34 cellular contexts compared by ENCODE assay signal in genomic region chr12:81164827-81165226, GRCh38.
"Had no signal": no experiment of that assay in that cellular context is flagged by ENCODE, and none has a peak within 500 bp of the region (broad histone marks: within the 10 kb centered on the region; RNA-seq: fewer than 3 reads in every experiment).

No MANE protein-coding gene starts in this region.

- H3K9me3 ChIP-seq: adrenal gland, body of pancreas, breast epithelium had no signal

- H3K27ac ChIP-seq: adrenal gland, body of pancreas, brain microvascular endothelial cell, breast epithelium, VCaP had no signal

- H3K36me3 ChIP-seq: adrenal gland, brain microvascular endothelial cell, breast epithelium had no signal

- ATAC-seq: activated CD8-positive, alpha-beta T cell treated with anti-CD3 and anti-CD28 coated beads for 36 hours; activated naive CD4-positive, alpha-beta T cell treated with anti-CD3 and anti-CD28 coated beads, Interleukin-2, amount 50 U/mL, for 72 hours; activated T-cell treated with anti-CD3 and anti-CD28 coated beads, Interleukin-2, amount 50 U/mL, for 4 hours; activated T-cell treated with anti-CD3 and anti-CD28 coated beads, Interleukin-2, amount 50 U/mL, for 72 hours; activated T-helper 17 cell treated with anti-CD3 and anti-CD28 coated beads, Interleukin-2, amount 50 U/mL, for 72 hours; body of pancreas had no signal

- FAIRE-seq: astrocyte, colon, TTC549 had no signal

- H3K4me3 ChIP-seq: adrenal gland, body of pancreas, breast epithelium had no signal

- H3K27me3 ChIP-seq: adrenal gland, body of pancreas, brain microvascular endothelial cell, breast epithelium had no signal

- H3K4me1 ChIP-seq: adrenal gland, body of pancreas, breast epithelium had no signal

- DNase-seq: activated B cell treated with CpG ODN at 0.5 μM for 24 hours; activated CD4-positive, alpha-beta memory T cell treated with anti-CD3 and anti-CD28 coated beads for 36 hours; activated CD4-positive, alpha-beta T cell treated with anti-CD3 and anti-CD28 coated beads for 4 hours; activated CD4-positive, alpha-beta T cell treated with anti-CD3 and anti-CD28 coated beads, Interleukin-2, amount 10 ng/mL, durations not matched to agents 24 days and 14 days; activated CD4-positive, alpha-beta T cell treated with anti-CD3 and anti-CD28 coated beads, Interleukin-2, amount 50 U/mL, for 1 hour; activated CD4-positive, alpha-beta T cell treated with anti-CD3 and anti-CD28 coated beads, Interleukin-2, amount 50 U/mL, for 4 hours; activated CD4-positive, CD25-positive, alpha-beta regulatory T cell treated with anti-CD3 and anti-CD28 coated beads, Interleukin-2, amount 50 U/mL, for 72 hours; activated CD8-positive, alpha-beta memory T cell treated with anti-CD3 and anti-CD28 coated beads, Interleukin-2, amount 50 U/mL, for 4 hours; activated CD8-positive, alpha-beta T cell treated with anti-CD3 and anti-CD28 coated beads for 36 hours; activated effector memory CD4-positive, alpha-beta T cell treated with anti-CD3 and anti-CD28 coated beads, Interleukin-2, amount 50 U/mL, for 16 hours; activated gamma-delta T cell treated with Interleukin-2 at 50 U/mL for 16 hours; activated naive CD4-positive, alpha-beta T cell; activated naive CD4-positive, alpha-beta T cell treated with anti-CD3 and anti-CD28 coated beads for 36 hours; activated naive CD4-positive, alpha-beta T cell treated with anti-CD3 and anti-CD28 coated beads, Interleukin-2, amount 50 U/mL, for 16 hours; activated naive CD8-positive, alpha-beta T cell treated with anti-CD3 and anti-CD28 coated beads for 36 hours; activated T-cell treated with anti-CD3 and anti-CD28 coated beads for 4 hours; activated T-cell treated with anti-CD3 and anti-CD28 coated beads, Interleukin-2, amount 50 U/mL, for 1 hour; activated T-cell treated with anti-CD3 and anti-CD28 coated beads, Interleukin-2, amount 50 U/mL, for 4 hours; activated T-cell treated with anti-CD3 and anti-CD28 coated beads, Interleukin-2, amount 50 U/mL, for 72 hours; adrenal gland; amniotic stem cell; aorta; body of pancreas; brain microvascular endothelial cell; central memory CD4-positive, alpha-beta T cell; T-helper 2 cell; T-helper 9 cell had no signal
